Comparison of ENCODE assay signal across 8 cellular contexts in genomic region chr6:88780714-88781389, GRCh38.
DNase-seq lines count a peak whose midpoint lies in the region; ATAC-seq and TF ChIP-seq lines count a peak whose summit lies in the region.

No MANE protein-coding gene starts in this region.

- peak; percentile 56 for DNase-seq in CD14-positive monocyte (ENCODE audit: low spot score)
- DNase-seq in MV-4-11 (lab: John Stamatoyannopoulos, UW) = peak; percentile 68
- DNase-seq in SK-N-SH = peak; percentile 31
- DNase-seq in activated naive CD4-positive, alpha-beta T cell treated with anti-CD3 and anti-CD28 coated beads, Interleukin-2, amount 50 U/mL, for 16 hours = peak; percentile 28
- DNase-seq in left cardiac atrium = peak; percentile 26
- DNase-seq in sigmoid colon = peak; percentile 65

- H3K27me3 Mint-ChIP-seq in CD14-positive monocyte (ENCODE audit: low read depth in 3 of 3) = no peaks in the 10 kb centered on the region

- no peaks in the 10 kb centered on the region for H3K27me3 ChIP-seq in SK-N-SH (ENCODE audit: insufficient read depth)
- H3K27me3 ChIP-seq in sigmoid colon = no peaks in the 10 kb centered on the region

- H3K9me3 ChIP-seq in SK-N-SH (no peaks in the 10 kb centered on the region), sigmoid colon (no peaks in the 10 kb centered on the region)

- H3K36me3 ChIP-seq in SK-N-SH (replicated peaks in 1 of 2; ENCODE audit: control insufficient read depth in 1 of 2, insufficient read depth in 2 of 2, low read length in 1 of 2) (peaks cover 0 to 2% of the 10 kb centered on the region in 2 experiments), sigmoid colon (no peaks in the 10 kb centered on the region)

- H3K27ac ChIP-seq in SK-N-SH (ENCODE audit: low read depth in 2 of 2, low read length in 1 of 2) (no peak overlapping the region), sigmoid colon (no peak overlapping the region)

- TF ChIP-seq RAD21 in SK-N-SH (IDR thresholded peaks at IDR 0.05; ENCODE audit: low read length) = peak; percentile 78

- no peak for TF ChIP-seq POLR2A in sigmoid colon (IDR thresholded peaks at IDR 0.05)

- peaks cover 2% of the 10 kb centered on the region for H3K4me1 Mint-ChIP-seq in CD14-positive monocyte

- no peaks in the 10 kb centered on the region; the same call in none of the 2 replicates for H3K9me2 ChIP-seq in SK-N-SH

- no peak overlapping the region; the same call in 1 of the 2 replicates for H2AFZ ChIP-seq in SK-N-SH (ENCODE audit: low read depth)

- TF ChIP-seq CTCF in CD14-positive monocyte (IDR thresholded peaks at IDR 0.05) = peak; percentile 88
- peak; percentile 85 for TF ChIP-seq CTCF in SK-N-SH (IDR thresholded peaks at IDR 0.05)
- TF ChIP-seq CTCF in sigmoid colon (IDR thresholded peaks at IDR 0.05) = peak; percentile 30 to 82 (median 54)

- H3K27ac Mint-ChIP-seq in CD14-positive monocyte = no peak overlapping the region

- no peak overlapping the region for H3K4me3 Mint-ChIP-seq in CD14-positive monocyte

- H3K4me3 ChIP-seq in SK-N-SH (ENCODE audit: low read depth in 2 of 2, low read length in 1 of 2) (no peak overlapping the region; a peak in 1 of 4 replicates), sigmoid colon (no peak overlapping the region)

- H3K9ac ChIP-seq in SK-N-SH = no peak overlapping the region

- H3K79me2 ChIP-seq in SK-N-SH (ENCODE audit: insufficient read depth) = no peaks in the 10 kb centered on the region

- CTCF ChIA-PET in SK-N-SH (lab: Yijun Ruan, JAX) = interaction anchor here (0.6 to 2.9 kb wide), 19 partner anchors 10 to 904 kb away, joined by 3 to 18 read pairs (median 4); partner anchors contain the start of gene RNGTT

- intact Hi-C loops in CD14-positive monocyte (cut with micrococcal nuclease) (no loop called here), left cardiac atrium (cut with DNase I) (loop anchor here in 1 of 2 donors (2.0 to 10.0 kb wide), 2 partner anchors 850 to 1386 kb away; no protein-coding TSS in a partner anchor), sigmoid colon (cut with DNase I) (loop anchor here (5.0 kb wide), 2 partner anchors 849 to 949 kb away; no protein-coding TSS in a partner anchor)

- H4K20me1 ChIP-seq in SK-N-SH (ENCODE audit: insufficient read depth) = no peaks in the 10 kb centered on the region

- peaks cover 22 to 25% of the 10 kb centered on the region in 2 donors for H3K36me3 Mint-ChIP-seq in CD14-positive monocyte

- ATAC-seq in GM19324 (IDR thresholded peaks at IDR 0.05; ENCODE audit: low FRiP score, unreplicated experiment) (peak; percentile 73), left cardiac atrium (peak; percentile 63 to 65), HG02763 (IDR thresholded peaks at IDR 0.05; ENCODE audit: unreplicated experiment) (no peak)

- no peak for TF ChIP-seq EP300 in SK-N-SH (IDR thresholded peaks at IDR 0.05; ENCODE audit: borderline replicate concordance in 1 of 2, low read depth in 1 of 2, low read length in 1 of 2)
- no peak for TF ChIP-seq EP300 in sigmoid colon (IDR thresholded peaks at IDR 0.05)

- 51% methylated on average over 5 of the region's 5 CpGs for WGBS in SK-N-SH (ENCODE audit: low lambda C conversion rate)
- 56 to 65% methylated on average over 5 of the region's 5 CpGs for WGBS in sigmoid colon, 2 donors

- no peaks in the 10 kb centered on the region for H3F3A ChIP-seq in SK-N-SH (replicated peaks; ENCODE audit: insufficient read depth)

- no peaks in the 10 kb centered on the region for H3K4me1 ChIP-seq in SK-N-SH (ENCODE audit: control insufficient read depth in 1 of 2, insufficient read depth in 2 of 2, low read depth in 1 of 2, low read length in 1 of 2)
- H3K4me1 ChIP-seq in sigmoid colon = no peaks in the 10 kb centered on the region

- H3K9me3 Mint-ChIP-seq in CD14-positive monocyte = peaks cover 0 to 6% (median 2%) of the 10 kb centered on the region in 7 donors

- no peak overlapping the region for H3K4me2 ChIP-seq in SK-N-SH

- POLR2A ChIA-PET in SK-N-SH (lab: Yijun Ruan, JAX) = no interaction called here

TF ChIP-seq in SK-N-SH, 30 proteins besides CTCF, POLR2A, EP300 and RAD21:
- TF ChIP-seq RXRA (IDR thresholded peaks at IDR 0.05; ENCODE audit: borderline replicate concordance, low read depth) (no peak), ZBTB33 (IDR thresholded peaks at IDR 0.05; ENCODE audit: borderline replicate concordance, low read depth) (no peak), MEF2A (IDR thresholded peaks at IDR 0.05; ENCODE audit: borderline replicate concordance, low read depth) (no peak), FOXJ3 (CRISPR knock-in tag; IDR thresholded peaks at IDR 0.05) (no peak), EZH2phosphoT487 (IDR thresholded peaks at IDR 0.05; ENCODE audit: borderline replicate concordance, low read depth) (no peak), MAX (IDR thresholded peaks at IDR 0.05; ENCODE audit: low read depth) (no peak), GABPA (IDR thresholded peaks at IDR 0.05; ENCODE audit: low read depth) (no peak), RFX5 (IDR thresholded peaks at IDR 0.05; ENCODE audit: low read length) (no peak), NFIC (IDR thresholded peaks at IDR 0.05; ENCODE audit: borderline replicate concordance) (0 out of 2 replicates have a peak, but pooled peaks have one; percentile 7), USF2 (IDR thresholded peaks at IDR 0.05; ENCODE audit: borderline replicate concordance, low read depth, low read length) (no peak), YY1 (IDR thresholded peaks at IDR 0.05; ENCODE audit: low read depth) (no peak), FOXM1 (IDR thresholded peaks at IDR 0.05; ENCODE audit: low read depth) (no peak), MXI1 (IDR thresholded peaks at IDR 0.05; ENCODE audit: low read depth, low read length) (no peak), SMC3 (IDR thresholded peaks at IDR 0.05; ENCODE audit: low read depth, low read length) (peak; percentile 64)
